Comparison of ENCODE assay signal across 7 cellular contexts in the genomic region with DNA sequence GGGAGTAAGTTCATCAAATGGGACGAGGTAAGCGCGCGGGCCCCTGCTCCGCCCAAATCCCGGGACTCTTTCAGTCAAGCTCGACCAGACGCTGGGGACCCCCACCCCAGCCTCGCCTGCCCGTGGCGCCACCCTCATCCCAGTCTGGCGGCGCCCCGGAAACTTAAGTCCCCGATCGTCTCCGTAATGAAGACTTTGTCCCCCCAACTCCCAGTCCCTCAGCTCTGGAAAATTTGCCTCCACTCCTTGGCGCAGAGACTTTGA. TPM values are rescaled to one million over a fixed set of nuclear protein-coding genes. Genes with fewer than 3 reads are reported as not detected.
DNase-seq lines count a peak whose midpoint lies in the region; ATAC-seq and TF ChIP-seq lines count a peak whose summit lies in the region.

No MANE protein-coding gene starts in this region.

- TF ChIP-seq CTCF in HFF-Myc (IDR thresholded peaks at IDR 0.05; ENCODE audit: low read depth, low read length, missing control alignments) = no peak
- TF ChIP-seq CTCF in WTC11 (IDR thresholded peaks at IDR 0.05) = no peak

- peaks cover 42% of the 10 kb centered on the region for H3K4me1 Mint-ChIP-seq in WTC11
- peaks cover 23 to 55% of the 10 kb centered on the region in 2 donors for H3K4me1 Mint-ChIP-seq in stimulated activated naive B cell treated with anti-CD40 and anti-IgM and Interleukin-4, amounts not matched to agents 10 μg/mL and 1 μg/mL and 100 μg/mL, for 72 hours

- no peaks in the 10 kb centered on the region for H3K9me3 Mint-ChIP-seq in WTC11
- H3K9me3 Mint-ChIP-seq in stimulated activated naive B cell treated with anti-CD40 and anti-IgM and Interleukin-4, amounts not matched to agents 10 μg/mL and 1 μg/mL and 100 μg/mL, for 72 hours = no peaks in the 10 kb centered on the region

- peaks cover 2% of the 10 kb centered on the region for H3K36me3 Mint-ChIP-seq in WTC11
- H3K36me3 Mint-ChIP-seq in stimulated activated naive B cell treated with anti-CD40 and anti-IgM and Interleukin-4, amounts not matched to agents 10 μg/mL and 1 μg/mL and 100 μg/mL, for 72 hours = peaks cover 4 to 9% of the 10 kb centered on the region in 2 donors

- no peaks in the 10 kb centered on the region for H3K27me3 Mint-ChIP-seq in WTC11 (ENCODE audit: low read depth)
- no peaks in the 10 kb centered on the region for H3K27me3 Mint-ChIP-seq in stimulated activated naive B cell treated with anti-CD40 and anti-IgM and Interleukin-4, amounts not matched to agents 10 μg/mL and 1 μg/mL and 100 μg/mL, for 72 hours

- no peak for ATAC-seq in WTC11
- no peak for ATAC-seq in stimulated activated naive B cell treated with anti-CD40 and anti-IgM and Interleukin-4, amounts not matched to agents 10 μg/mL and 1 μg/mL and 100 μg/mL, for 72 hours (replicated peaks)

- peaks cover 22% of the 10 kb centered on the region for H3K36me3 ChIP-seq in iPS-18a (ENCODE audit: control insufficient read depth, low read depth, low read length)

- no peaks in the 10 kb centered on the region for H3K9me3 ChIP-seq in iPS-18a (ENCODE audit: control insufficient read depth, low read depth, low read length)

- H3K27ac Mint-ChIP-seq in WTC11 = peak overlapping the region; percentile 45; the same call in 1 of the 2 replicates
- peak overlapping the region; percentile 89 for H3K27ac Mint-ChIP-seq in stimulated activated naive B cell treated with anti-CD40 and anti-IgM and Interleukin-4, amounts not matched to agents 10 μg/mL and 1 μg/mL and 100 μg/mL, for 72 hours

- H3K4me3 Mint-ChIP-seq in WTC11 = peak overlapping the region; percentile 90
- peak overlapping the region; percentile 93 to 96 for H3K4me3 Mint-ChIP-seq in stimulated activated naive B cell treated with anti-CD40 and anti-IgM and Interleukin-4, amounts not matched to agents 10 μg/mL and 1 μg/mL and 100 μg/mL, for 72 hours

- H3K4me1 ChIP-seq in iPS-18a (ENCODE audit: control insufficient read depth, low read depth, low read length) = peaks cover 36% of the 10 kb centered on the region

- peak overlapping the region; percentile 68 for H3K9ac ChIP-seq in iPS-18a (ENCODE audit: low read length)

- H3K4me3 ChIP-seq in HFF-Myc (replicated peaks; ENCODE audit: low read depth, low read length) = peak overlapping the region; percentile 84
- peak overlapping the region; percentile 82 for H3K4me3 ChIP-seq in iPS-18a (ENCODE audit: low read length)

- POLR2A ChIA-PET in WTC11 (lab: Charles Lee) = interaction anchor here (0.6 to 3.7 kb wide), 6 partner anchors 10 to 35 kb away, joined by 3 to 25 read pairs (median 6); partner anchors contain the start of genes NUDT22 and TRPT1

- H3K27ac ChIP-seq in iPS-18a (ENCODE audit: low read length) = no peak overlapping the region

- DNase-seq in HFF-Myc (ENCODE audit: extremely low read depth, low read depth) = no peak
- DNase-seq in WTC11 (ENCODE audit: low spot score) = no peak
- no peak for DNase-seq in stimulated activated naive B cell treated with anti-CD40 and anti-IgM and Interleukin-4, amounts not matched to agents 10 μg/mL and 1 μg/mL and 100 μg/mL, for 72 hours
- no peak for DNase-seq in amniotic stem cell (lab: John Stamatoyannopoulos, UW)
- no peak for DNase-seq in NCI-H1105 (lab: John Stamatoyannopoulos, UW)
- no peak for DNase-seq in cortex of kidney (lab: John Stamatoyannopoulos, UW)

- CTCF ChIA-PET in WTC11 (lab: Charles Lee) = interaction anchor here (0.5 to 5.3 kb wide), 22 partner anchors 9 to 379 kb away, joined by 3 to 75 read pairs (median 14); partner anchors contain the start of genes CATSPERZ, CCDC88B, DNAJC4 and ESRRA

- no peaks in the 10 kb centered on the region for H3K27me3 ChIP-seq in iPS-18a (ENCODE audit: control insufficient read depth, insufficient read depth, low read length)

TF ChIP-seq in WTC11, 78 proteins besides CTCF, POLR2A, EP300 and RAD21:
- no peak for TF ChIP-seq ZBTB43 (CRISPR knock-in tag; IDR thresholded peaks at IDR 0.05)
- no peak for TF ChIP-seq TP53 (CRISPR knock-in tag; IDR thresholded peaks at IDR 0.05)
- TF ChIP-seq ZNF263 (CRISPR knock-in tag; IDR thresholded peaks at IDR 0.05; ENCODE audit: low read depth) = no peak
- no peak for TF ChIP-seq FOXK1 (CRISPR knock-in tag; IDR thresholded peaks at IDR 0.05)
- TF ChIP-seq PRRX2 (CRISPR knock-in tag; IDR thresholded peaks at IDR 0.05) = no peak
- no peak for TF ChIP-seq SP1 (CRISPR knock-in tag; conservative IDR thresholded peaks at IDR 0.05)
- TF ChIP-seq ZMAT4 (CRISPR knock-in tag; IDR thresholded peaks at IDR 0.05) = no peak
- TF ChIP-seq, protein P1, sequence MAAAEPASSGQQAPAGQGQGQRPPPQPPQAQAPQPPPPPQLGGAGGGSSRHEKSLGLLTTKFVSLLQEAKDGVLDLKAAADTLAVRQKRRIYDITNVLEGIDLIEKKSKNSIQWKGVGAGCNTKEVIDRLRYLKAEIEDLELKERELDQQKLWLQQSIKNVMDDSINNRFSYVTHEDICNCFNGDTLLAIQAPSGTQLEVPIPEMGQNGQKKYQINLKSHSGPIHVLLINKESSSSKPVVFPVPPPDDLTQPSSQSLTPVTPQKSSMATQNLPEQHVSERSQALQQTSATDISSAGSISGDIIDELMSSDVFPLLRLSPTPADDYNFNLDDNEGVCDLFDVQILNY (CRISPR knock-in tag; IDR thresholded peaks at IDR 0.05) = no peak
- no peak for TF ChIP-seq MXD4 (CRISPR knock-in tag; IDR thresholded peaks at IDR 0.05; ENCODE audit: borderline replicate concordance)
- no peak for TF ChIP-seq ATF1 (CRISPR knock-in tag; IDR thresholded peaks at IDR 0.05)
- TF ChIP-seq, protein P2, sequence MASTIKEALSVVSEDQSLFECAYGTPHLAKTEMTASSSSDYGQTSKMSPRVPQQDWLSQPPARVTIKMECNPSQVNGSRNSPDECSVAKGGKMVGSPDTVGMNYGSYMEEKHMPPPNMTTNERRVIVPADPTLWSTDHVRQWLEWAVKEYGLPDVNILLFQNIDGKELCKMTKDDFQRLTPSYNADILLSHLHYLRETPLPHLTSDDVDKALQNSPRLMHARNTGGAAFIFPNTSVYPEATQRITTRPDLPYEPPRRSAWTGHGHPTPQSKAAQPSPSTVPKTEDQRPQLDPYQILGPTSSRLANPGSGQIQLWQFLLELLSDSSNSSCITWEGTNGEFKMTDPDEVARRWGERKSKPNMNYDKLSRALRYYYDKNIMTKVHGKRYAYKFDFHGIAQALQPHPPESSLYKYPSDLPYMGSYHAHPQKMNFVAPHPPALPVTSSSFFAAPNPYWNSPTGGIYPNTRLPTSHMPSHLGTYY (CRISPR knock-in tag; IDR thresholded peaks at IDR 0.05) = no peak
- TF ChIP-seq TCF7 (CRISPR knock-in tag; IDR thresholded peaks at IDR 0.05; ENCODE audit: low read depth) = no peak
- TF ChIP-seq TEAD4 (CRISPR knock-in tag; IDR thresholded peaks at IDR 0.05) = no peak
TF ChIP-seq in WTC11: peak in this region for 0.

RNA-seq across cellular contexts. Expression of gene PLCB3, which starts 0.3 kb away (rescaled TPM):
- total RNA-seq in WTC11 (2021) = 80.0 to 97.4 TPM (median 82.2 TPM) in 3 replicates

RNA-seq across cellular contexts. Expression of gene PPP1R14B, which starts 4.9 kb away (rescaled TPM):
- 435 to 471 TPM (median 458 TPM) in 3 replicates for total RNA-seq in WTC11 (2021)

RNA-seq across cellular contexts. Expression of gene FKBP2, which starts 10.8 kb away (rescaled TPM):
- 57.2 to 65.9 TPM (median 61.7 TPM) in 3 replicates for total RNA-seq in WTC11 (2021)

RNA-seq across cellular contexts. Expression of gene VEGFB, which starts 17.3 kb away (rescaled TPM):
- total RNA-seq in WTC11 (2021) = 51.7 to 62.2 TPM (median 59.7 TPM) in 3 replicates

RNA-seq across cellular contexts. Expression of gene DNAJC4, which starts 21.3 kb away (rescaled TPM):
- total RNA-seq in WTC11 (2021) = 26.0 to 27.2 TPM (median 27.1 TPM) in 3 replicates
